ENCODE assay signal across 1 cellular context in genomic region chr10:4606856-4607636, GRCh38.
TF ChIP-seq lines count a peak whose summit lies in the region.

No MANE protein-coding gene starts in this region.

TF ChIP-seq in WTC11, 78 proteins besides CTCF, POLR2A, EP300 and RAD21 (continued from another document):
- TF ChIP-seq ZBTB43 (CRISPR knock-in tag; IDR thresholded peaks at IDR 0.05), result no peak
- no peak for TF ChIP-seq ATF3 (CRISPR knock-in tag; conservative IDR thresholded peaks at IDR 0.05)
- TF ChIP-seq MYBL2 (CRISPR knock-in tag; IDR thresholded peaks at IDR 0.05), result no peak
- no peak for TF ChIP-seq AR (CRISPR knock-in tag; IDR thresholded peaks at IDR 0.05)
